Comparison of ENCODE assay signal across 9 cellular contexts in genomic region chr18:13615432-13615861, GRCh38.
A peak's percentile ranks its signal among the peaks of the same experiment; 100 is the strongest.
DNase-seq lines count a peak whose midpoint lies in the region; ATAC-seq and TF ChIP-seq lines count a peak whose summit lies in the region.
"Had no signal": no experiment of that assay in that cellular context is flagged by ENCODE, and none has a peak within 500 bp of the region (broad histone marks: within the 10 kb centered on the region; RNA-seq: fewer than 3 reads in every experiment).

No MANE protein-coding gene starts in this region.

- H3K4me3 ChIP-seq in DOHH2 (ENCODE audit: low read length), result peak overlapping the region; percentile 84
- H3K4me3 ChIP-seq in skeletal muscle tissue (ENCODE audit: low read length in 3 of 3), result peak overlapping the region in 2 of 3 donors; percentile 15 to 44
- H3K4me3 ChIP-seq in esophagus squamous epithelium, result no peak overlapping the region
- no peak overlapping the region for H3K4me3 ChIP-seq in left lung

- H3K27me3 ChIP-seq in DOHH2 (ENCODE audit: control insufficient read depth, low read length) (no peaks in the 10 kb centered on the region), skeletal muscle tissue (ENCODE audit: control insufficient read depth in 3 of 3, insufficient read depth in 3 of 3, low read length in 3 of 3) (no peaks in the 10 kb centered on the region), esophagus squamous epithelium (peaks cover 0 to 25% (median 0%) of the 10 kb centered on the region in 4 donors), left lung (peaks cover 0 to 27% of the 10 kb centered on the region in 2 donors)

- H3K9me2 ChIP-seq in DOHH2 (replicated peaks; ENCODE audit: control insufficient read depth, low read length), result no peaks in the 10 kb centered on the region

- 62 to 72% methylated on average over 8 of the region's 8 CpGs for WGBS in esophagus squamous epithelium, 2 donors

- peaks cover 69% of the 10 kb centered on the region for H3K79me2 ChIP-seq in DOHH2 (ENCODE audit: control insufficient read depth, low read length)

- peak overlapping the region; percentile 95 for H3K4me2 ChIP-seq in DOHH2 (ENCODE audit: low read length)

- ATAC-seq in left lung, result no peak

- H3K27ac ChIP-seq in DOHH2 (ENCODE audit: low read depth, low read length) (peak overlapping the region; percentile 98), cingulate gyrus (ENCODE audit: low read depth, low read length) (peak overlapping the region; percentile 50), skeletal muscle tissue (ENCODE audit: low read depth, low read length) (peak overlapping the region; percentile 87), esophagus squamous epithelium (peak overlapping the region in 2 of 4 donors; percentile 45 to 57), left lung (peak overlapping the region in 1 of 2 donors; percentile 66)

- H3K4me1 ChIP-seq in DOHH2 (ENCODE audit: control insufficient read depth, low read length) (peaks cover 70% of the 10 kb centered on the region), skeletal muscle tissue (ENCODE audit: control insufficient read depth in 3 of 3, insufficient read depth in 3 of 3, low read length in 3 of 3) (peaks cover 30 to 53% (median 31%) of the 10 kb centered on the region in 3 donors), esophagus squamous epithelium (peaks cover 15 to 48% (median 17%) of the 10 kb centered on the region in 3 donors), left lung (peaks cover 12 to 50% of the 10 kb centered on the region in 2 donors)

- intact Hi-C loops in esophagus squamous epithelium (cut with DNase I) (no loop called here), left lung (cut with DNase I) (no loop called here)

- H3K36me3 ChIP-seq in DOHH2 (ENCODE audit: control insufficient read depth, low read length), result peaks cover 40% of the 10 kb centered on the region
- H3K36me3 ChIP-seq in skeletal muscle tissue (ENCODE audit: control insufficient read depth in 3 of 3, insufficient read depth in 3 of 3, low read length in 3 of 3), result no peaks in the 10 kb centered on the region
- no peaks in the 10 kb centered on the region for H3K36me3 ChIP-seq in esophagus squamous epithelium
- no peaks in the 10 kb centered on the region for H3K36me3 ChIP-seq in left lung

- H3K9me3 ChIP-seq in DOHH2 (ENCODE audit: control insufficient read depth, insufficient read depth, low read length) (no peaks in the 10 kb centered on the region), skeletal muscle tissue (ENCODE audit: control insufficient read depth in 3 of 3, low read length in 3 of 3) (no peaks in the 10 kb centered on the region), esophagus squamous epithelium (no peaks in the 10 kb centered on the region), left lung (no peaks in the 10 kb centered on the region)

- peaks cover 34% of the 10 kb centered on the region for H3F3A ChIP-seq in DOHH2 (ENCODE audit: control insufficient read depth, insufficient read depth)

- peak overlapping the region in 2 of 3 donors; percentile 23 to 60 for H3K9ac ChIP-seq in skeletal muscle tissue (ENCODE audit: low read depth in 1 of 3, low read length in 3 of 3)

- H4K20me1 ChIP-seq in DOHH2 (ENCODE audit: control insufficient read depth, insufficient read depth, low read depth, low read length), result no peaks in the 10 kb centered on the region

- TF ChIP-seq CTCF in DOHH2 (IDR thresholded peaks at IDR 0.05; ENCODE audit: low read depth, low read length, poor library complexity, severe bottlenecking), result no peak
- no peak for TF ChIP-seq CTCF in esophagus squamous epithelium (IDR thresholded peaks at IDR 0.05)
- TF ChIP-seq CTCF in left lung (IDR thresholded peaks at IDR 0.05), result no peak

- peak; percentile 46 to 74 for DNase-seq in NOMO-1 (lab: John Stamatoyannopoulos, UW; ENCODE audit: unreplicated experiment in 2 of 2)
- no peak for DNase-seq in NCI-H446 (lab: John Stamatoyannopoulos, UW)
- DNase-seq in activated CD4-positive, CD25-positive, alpha-beta regulatory T cell (lab: John Stamatoyannopoulos, UW), result no peak
- DNase-seq in esophagus squamous epithelium (lab: John Stamatoyannopoulos, UW), result no peak
- no peak for DNase-seq in left lung
- DNase-seq: NCI-H2029 had no signal

- no peak for TF ChIP-seq POLR2A in esophagus squamous epithelium (IDR thresholded peaks at IDR 0.05)

Comparison
In these comparisons a context has a peak if more than half of its experiments do, and no peak if none do; other contexts are left out.
1. H3K4me3 ChIP-seq: peak in DOHH2 (single experiment) and skeletal muscle tissue (2 of 3); none in esophagus squamous epithelium (0 of 4) and left lung (0 of 2).
2. DNase-seq: peak in NOMO-1 (2 of 2); none in NCI-H446 (0 of 2), activated CD4-positive, CD25-positive, alpha-beta regulatory T cell (0 of 4), esophagus squamous epithelium (single experiment) and left lung (0 of 2).